1 cellular context compared by ENCODE assay signal in genomic region chr10:22648547-22648961, GRCh38.
TF ChIP-seq lines count a peak whose summit lies in the region.

No MANE protein-coding gene starts in this region.

TF ChIP-seq in IMR-90, 13 proteins besides CTCF, POLR2A, EP300 and RAD21 (continued from another document):
- no peak for TF ChIP-seq USF2 (IDR thresholded peaks at IDR 0.05; ENCODE audit: low read depth, low read length)
